2 cellular contexts compared by ENCODE assay signal in the genomic region with DNA sequence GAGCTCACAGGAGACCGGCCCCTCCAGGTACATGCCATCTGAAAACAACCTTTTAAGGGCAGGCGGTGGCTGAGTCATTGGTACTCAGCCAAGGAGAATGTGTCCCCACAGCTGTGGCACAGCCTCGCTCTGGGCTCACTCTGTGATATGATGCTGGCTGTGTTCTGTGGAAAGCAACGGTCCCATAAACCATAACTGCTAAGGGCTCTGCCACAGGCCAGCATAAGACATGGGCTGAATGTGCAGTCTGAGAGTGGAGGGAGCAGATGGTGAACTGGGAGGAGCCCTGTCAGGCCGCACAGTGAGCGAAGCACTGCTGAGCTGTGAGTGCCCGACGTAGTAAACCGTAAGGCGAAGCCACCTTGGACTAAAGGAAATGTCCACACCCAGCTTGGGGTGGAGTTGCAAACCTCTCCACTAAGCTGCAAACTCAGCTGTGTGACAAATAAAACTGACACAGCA.
TF ChIP-seq lines count a peak whose summit lies in the region.

No MANE protein-coding gene starts in this region.

TF ChIP-seq in IMR-90, 13 proteins besides CTCF, POLR2A, EP300 and RAD21 (continued from another document):
- TF ChIP-seq, protein P1, sequence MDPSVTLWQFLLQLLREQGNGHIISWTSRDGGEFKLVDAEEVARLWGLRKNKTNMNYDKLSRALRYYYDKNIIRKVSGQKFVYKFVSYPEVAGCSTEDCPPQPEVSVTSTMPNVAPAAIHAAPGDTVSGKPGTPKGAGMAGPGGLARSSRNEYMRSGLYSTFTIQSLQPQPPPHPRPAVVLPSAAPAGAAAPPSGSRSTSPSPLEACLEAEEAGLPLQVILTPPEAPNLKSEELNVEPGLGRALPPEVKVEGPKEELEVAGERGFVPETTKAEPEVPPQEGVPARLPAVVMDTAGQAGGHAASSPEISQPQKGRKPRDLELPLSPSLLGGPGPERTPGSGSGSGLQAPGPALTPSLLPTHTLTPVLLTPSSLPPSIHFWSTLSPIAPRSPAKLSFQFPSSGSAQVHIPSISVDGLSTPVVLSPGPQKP (IDR thresholded peaks at IDR 0.05; ENCODE audit: borderline replicate concordance, low read depth, low read length): no peak
- TF ChIP-seq NFE2L2 (IDR thresholded peaks at IDR 0.05; ENCODE audit: low read depth, low read length) (no peak), RCOR1 (IDR thresholded peaks at IDR 0.05; ENCODE audit: insufficient replicate concordance, low read length) (no peak), CHD1 (IDR thresholded peaks at IDR 0.05; ENCODE audit: low read depth, low read length) (no peak), MAFK (IDR thresholded peaks at IDR 0.05; ENCODE audit: low read depth, low read length) (no peak)
TF ChIP-seq in IMR-90: peak in this region for 0.

TF ChIP-seq in WTC11, 78 proteins besides CTCF, POLR2A, EP300 and RAD21 (continued from another document):
- TF ChIP-seq, protein P2, sequence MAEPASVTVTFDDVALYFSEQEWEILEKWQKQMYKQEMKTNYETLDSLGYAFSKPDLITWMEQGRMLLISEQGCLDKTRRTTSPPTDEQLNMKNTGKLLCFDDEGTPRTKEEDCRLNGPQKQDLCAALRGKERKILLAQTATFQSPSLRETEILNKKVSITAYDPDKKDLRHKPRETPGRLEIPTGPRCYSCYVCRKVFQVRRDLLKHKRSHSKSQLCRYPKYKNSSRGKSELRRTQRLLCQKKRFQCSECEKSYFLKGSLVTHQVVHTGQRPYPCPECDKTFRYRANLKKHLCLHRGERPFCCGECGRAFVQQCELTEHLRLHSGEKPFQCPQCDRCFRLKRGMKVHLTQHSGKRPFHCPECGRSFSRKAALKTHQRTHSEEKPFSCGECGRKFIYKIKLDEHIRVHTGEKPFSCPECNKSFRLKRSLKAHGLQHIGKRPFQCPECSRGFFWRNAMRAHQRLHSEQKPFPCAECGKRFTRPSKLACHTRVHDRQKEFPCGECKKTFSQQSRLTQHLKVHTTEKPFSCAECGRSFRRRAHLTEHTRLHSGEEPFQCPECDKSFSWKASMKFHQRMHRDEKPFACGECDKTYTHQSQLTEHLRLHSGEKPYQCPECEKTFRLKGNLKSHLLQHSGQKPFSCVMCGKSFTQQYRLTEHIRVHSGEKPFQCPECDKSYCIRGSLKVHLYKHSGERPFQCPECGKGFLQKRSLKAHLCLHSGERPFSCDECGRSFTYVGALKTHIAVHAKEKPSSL (CRISPR knock-in tag; conservative IDR thresholded peaks at IDR 0.05): no peak
- TF ChIP-seq, protein P3, sequence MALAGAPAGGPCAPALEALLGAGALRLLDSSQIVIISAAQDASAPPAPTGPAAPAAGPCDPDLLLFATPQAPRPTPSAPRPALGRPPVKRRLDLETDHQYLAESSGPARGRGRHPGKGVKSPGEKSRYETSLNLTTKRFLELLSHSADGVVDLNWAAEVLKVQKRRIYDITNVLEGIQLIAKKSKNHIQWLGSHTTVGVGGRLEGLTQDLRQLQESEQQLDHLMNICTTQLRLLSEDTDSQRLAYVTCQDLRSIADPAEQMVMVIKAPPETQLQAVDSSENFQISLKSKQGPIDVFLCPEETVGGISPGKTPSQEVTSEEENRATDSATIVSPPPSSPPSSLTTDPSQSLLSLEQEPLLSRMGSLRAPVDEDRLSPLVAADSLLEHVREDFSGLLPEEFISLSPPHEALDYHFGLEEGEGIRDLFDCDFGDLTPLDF (CRISPR knock-in tag; IDR thresholded peaks at IDR 0.05): no peak
- TF ChIP-seq ESRRA (CRISPR knock-in tag; IDR thresholded peaks at IDR 0.05; ENCODE audit: borderline replicate concordance) (no peak), CREM (CRISPR knock-in tag; IDR thresholded peaks at IDR 0.05) (no peak), ZNF121 (CRISPR knock-in tag; IDR thresholded peaks at IDR 0.05) (no peak), TCF7 (CRISPR knock-in tag; IDR thresholded peaks at IDR 0.05; ENCODE audit: low read depth) (no peak), NR2C2 (CRISPR knock-in tag; IDR thresholded peaks at IDR 0.05) (no peak), TEAD4 (CRISPR knock-in tag; IDR thresholded peaks at IDR 0.05) (no peak), GABPB1 (CRISPR knock-in tag; IDR thresholded peaks at IDR 0.05) (no peak), ZNF416 (CRISPR knock-in tag; IDR thresholded peaks at IDR 0.05) (no peak), RELA (CRISPR knock-in tag; IDR thresholded peaks at IDR 0.05; ENCODE audit: borderline replicate concordance) (no peak)
- TF ChIP-seq, protein P4, sequence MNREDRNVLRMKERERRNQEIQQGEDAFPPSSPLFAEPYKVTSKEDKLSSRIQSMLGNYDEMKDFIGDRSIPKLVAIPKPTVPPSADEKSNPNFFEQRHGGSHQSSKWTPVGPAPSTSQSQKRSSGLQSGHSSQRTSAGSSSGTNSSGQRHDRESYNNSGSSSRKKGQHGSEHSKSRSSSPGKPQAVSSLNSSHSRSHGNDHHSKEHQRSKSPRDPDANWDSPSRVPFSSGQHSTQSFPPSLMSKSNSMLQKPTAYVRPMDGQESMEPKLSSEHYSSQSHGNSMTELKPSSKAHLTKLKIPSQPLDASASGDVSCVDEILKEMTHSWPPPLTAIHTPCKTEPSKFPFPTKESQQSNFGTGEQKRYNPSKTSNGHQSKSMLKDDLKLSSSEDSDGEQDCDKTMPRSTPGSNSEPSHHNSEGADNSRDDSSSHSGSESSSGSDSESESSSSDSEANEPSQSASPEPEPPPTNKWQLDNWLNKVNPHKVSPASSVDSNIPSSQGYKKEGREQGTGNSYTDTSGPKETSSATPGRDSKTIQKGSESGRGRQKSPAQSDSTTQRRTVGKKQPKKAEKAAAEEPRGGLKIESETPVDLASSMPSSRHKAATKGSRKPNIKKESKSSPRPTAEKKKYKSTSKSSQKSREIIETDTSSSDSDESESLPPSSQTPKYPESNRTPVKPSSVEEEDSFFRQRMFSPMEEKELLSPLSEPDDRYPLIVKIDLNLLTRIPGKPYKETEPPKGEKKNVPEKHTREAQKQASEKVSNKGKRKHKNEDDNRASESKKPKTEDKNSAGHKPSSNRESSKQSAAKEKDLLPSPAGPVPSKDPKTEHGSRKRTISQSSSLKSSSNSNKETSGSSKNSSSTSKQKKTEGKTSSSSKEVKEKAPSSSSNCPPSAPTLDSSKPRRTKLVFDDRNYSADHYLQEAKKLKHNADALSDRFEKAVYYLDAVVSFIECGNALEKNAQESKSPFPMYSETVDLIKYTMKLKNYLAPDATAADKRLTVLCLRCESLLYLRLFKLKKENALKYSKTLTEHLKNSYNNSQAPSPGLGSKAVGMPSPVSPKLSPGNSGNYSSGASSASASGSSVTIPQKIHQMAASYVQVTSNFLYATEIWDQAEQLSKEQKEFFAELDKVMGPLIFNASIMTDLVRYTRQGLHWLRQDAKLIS (CRISPR knock-in tag; IDR thresholded peaks at IDR 0.05; ENCODE audit: borderline replicate concordance): no peak
- TF ChIP-seq, protein P5, sequence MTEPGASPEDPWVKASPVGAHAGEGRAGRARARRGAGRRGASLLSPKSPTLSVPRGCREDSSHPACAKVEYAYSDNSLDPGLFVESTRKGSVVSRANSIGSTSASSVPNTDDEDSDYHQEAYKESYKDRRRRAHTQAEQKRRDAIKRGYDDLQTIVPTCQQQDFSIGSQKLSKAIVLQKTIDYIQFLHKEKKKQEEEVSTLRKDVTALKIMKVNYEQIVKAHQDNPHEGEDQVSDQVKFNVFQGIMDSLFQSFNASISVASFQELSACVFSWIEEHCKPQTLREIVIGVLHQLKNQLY (CRISPR knock-in tag; IDR thresholded peaks at IDR 0.05): no peak
- TF ChIP-seq, protein P6, sequence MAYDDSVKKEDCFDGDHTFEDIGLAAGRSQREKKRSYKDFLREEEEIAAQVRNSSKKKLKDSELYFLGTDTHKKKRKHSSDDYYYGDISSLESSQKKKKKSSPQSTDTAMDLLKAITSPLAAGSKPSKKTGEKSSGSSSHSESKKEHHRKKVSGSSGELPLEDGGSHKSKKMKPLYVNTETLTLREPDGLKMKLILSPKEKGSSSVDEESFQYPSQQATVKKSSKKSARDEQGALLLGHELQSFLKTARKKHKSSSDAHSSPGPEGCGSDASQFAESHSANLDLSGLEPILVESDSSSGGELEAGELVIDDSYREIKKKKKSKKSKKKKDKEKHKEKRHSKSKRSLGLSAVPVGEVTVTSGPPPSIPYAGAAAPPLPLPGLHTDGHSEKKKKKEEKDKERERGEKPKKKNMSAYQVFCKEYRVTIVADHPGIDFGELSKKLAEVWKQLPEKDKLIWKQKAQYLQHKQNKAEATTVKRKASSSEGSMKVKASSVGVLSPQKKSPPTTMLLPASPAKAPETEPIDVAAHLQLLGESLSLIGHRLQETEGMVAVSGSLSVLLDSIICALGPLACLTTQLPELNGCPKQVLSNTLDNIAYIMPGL (CRISPR knock-in tag; IDR thresholded peaks at IDR 0.05): no peak
- TF ChIP-seq, protein P7, sequence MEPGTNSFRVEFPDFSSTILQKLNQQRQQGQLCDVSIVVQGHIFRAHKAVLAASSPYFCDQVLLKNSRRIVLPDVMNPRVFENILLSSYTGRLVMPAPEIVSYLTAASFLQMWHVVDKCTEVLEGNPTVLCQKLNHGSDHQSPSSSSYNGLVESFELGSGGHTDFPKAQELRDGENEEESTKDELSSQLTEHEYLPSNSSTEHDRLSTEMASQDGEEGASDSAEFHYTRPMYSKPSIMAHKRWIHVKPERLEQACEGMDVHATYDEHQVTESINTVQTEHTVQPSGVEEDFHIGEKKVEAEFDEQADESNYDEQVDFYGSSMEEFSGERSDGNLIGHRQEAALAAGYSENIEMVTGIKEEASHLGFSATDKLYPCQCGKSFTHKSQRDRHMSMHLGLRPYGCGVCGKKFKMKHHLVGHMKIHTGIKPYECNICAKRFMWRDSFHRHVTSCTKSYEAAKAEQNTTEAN (CRISPR knock-in tag; IDR thresholded peaks at IDR 0.05): no peak
- TF ChIP-seq, protein P8, sequence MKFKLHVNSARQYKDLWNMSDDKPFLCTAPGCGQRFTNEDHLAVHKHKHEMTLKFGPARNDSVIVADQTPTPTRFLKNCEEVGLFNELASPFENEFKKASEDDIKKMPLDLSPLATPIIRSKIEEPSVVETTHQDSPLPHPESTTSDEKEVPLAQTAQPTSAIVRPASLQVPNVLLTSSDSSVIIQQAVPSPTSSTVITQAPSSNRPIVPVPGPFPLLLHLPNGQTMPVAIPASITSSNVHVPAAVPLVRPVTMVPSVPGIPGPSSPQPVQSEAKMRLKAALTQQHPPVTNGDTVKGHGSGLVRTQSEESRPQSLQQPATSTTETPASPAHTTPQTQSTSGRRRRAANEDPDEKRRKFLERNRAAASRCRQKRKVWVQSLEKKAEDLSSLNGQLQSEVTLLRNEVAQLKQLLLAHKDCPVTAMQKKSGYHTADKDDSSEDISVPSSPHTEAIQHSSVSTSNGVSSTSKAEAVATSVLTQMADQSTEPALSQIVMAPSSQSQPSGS (CRISPR knock-in tag; IDR thresholded peaks at IDR 0.05; ENCODE audit: borderline replicate concordance, low read depth): no peak
